ENCODE assay signal across 8 cellular contexts in the genomic region with DNA sequence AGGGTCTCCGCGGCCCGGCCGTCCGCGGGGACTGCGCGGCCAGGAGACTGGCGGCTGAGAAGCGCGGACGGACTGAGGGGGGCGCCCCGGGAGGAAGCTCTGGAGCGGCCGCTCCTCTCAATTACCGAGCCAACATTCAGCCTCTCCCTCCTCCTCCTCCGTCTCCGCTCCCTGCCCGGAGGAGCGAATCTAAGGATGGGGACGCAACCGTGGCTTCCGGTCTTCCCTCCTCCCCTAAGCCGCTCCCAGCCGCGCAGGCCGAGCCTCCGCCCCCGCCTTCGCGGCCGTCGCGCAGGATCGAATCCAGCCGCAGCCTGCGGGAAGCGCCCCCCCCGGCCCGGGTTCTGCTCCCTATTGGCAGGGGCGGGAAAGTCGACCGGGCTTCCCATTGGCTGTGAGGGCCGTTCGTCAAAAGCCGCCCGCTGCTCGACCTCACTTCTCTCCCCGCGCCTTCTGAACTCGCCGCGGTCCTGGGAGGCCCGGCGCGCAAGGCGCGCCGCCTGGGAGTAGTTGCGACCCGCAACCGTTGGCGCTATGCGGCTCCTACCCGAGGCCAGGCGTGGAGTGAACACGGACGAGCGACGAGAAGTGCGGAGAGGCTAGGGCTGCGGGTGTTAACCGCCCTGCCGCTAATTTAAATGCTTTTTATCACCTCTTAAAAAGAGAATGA.
DNase-seq lines count a peak whose midpoint lies in the region; TF ChIP-seq lines count a peak whose summit lies in the region.

A gene (minus strand): TSS at position 197 of the 670 bp plus-strand sequence. CDS start 302 bp downstream, outside the sequence.

- peak within 1 kb of the TSS; percentile 93 for H3K27ac ChIP-seq in substantia nigra (ENCODE audit: low read depth, low read length, poor library complexity, severe bottlenecking)

- peak; percentile 90 for DNase-seq in GDM1 (lab: John Stamatoyannopoulos, UW)
- DNase-seq in HFF-Myc (ENCODE audit: extremely low read depth, low read depth), result peak; percentile 88
- DNase-seq in NCI-H1048 (lab: John Stamatoyannopoulos, UW), result peak; percentile 79
- DNase-seq in SKM-1 (lab: John Stamatoyannopoulos, UW; ENCODE audit: unreplicated experiment), result peak; percentile 82
- peak; percentile 92 for DNase-seq in germinal center (ENCODE audit: low spot score)
- DNase-seq in non-pigmented ciliary epithelial cell (ENCODE audit: low read depth), result peak; percentile 79
- peak; percentile 80 to 98 (median 94) for DNase-seq in substantia nigra (lab: John Stamatoyannopoulos, UW)

- peak within 1 kb of the TSS; percentile 55 for H3K4me3 ChIP-seq in HFF-Myc (replicated peaks; ENCODE audit: low read depth, low read length)

- peaks cover 8% of the 10 kb centered on the region for H3K36me3 Mint-ChIP-seq in activated naive CD4-positive, alpha-beta T cell treated with anti-CD3 and anti-CD28 coated beads, Interleukin-2, amount 50 U/mL, for 24 hours

- H3K27me3 Mint-ChIP-seq in activated naive CD4-positive, alpha-beta T cell treated with anti-CD3 and anti-CD28 coated beads, Interleukin-2, amount 50 U/mL, for 24 hours, result no peaks in the 10 kb centered on the region

- no peak for TF ChIP-seq CTCF in HFF-Myc (IDR thresholded peaks at IDR 0.05; ENCODE audit: low read depth, low read length, missing control alignments)

- peak within 1 kb of the TSS; percentile 94 for H3K4me3 Mint-ChIP-seq in activated naive CD4-positive, alpha-beta T cell treated with anti-CD3 and anti-CD28 coated beads, Interleukin-2, amount 50 U/mL, for 24 hours

- no peaks in the 10 kb centered on the region for H3K9me3 Mint-ChIP-seq in activated naive CD4-positive, alpha-beta T cell treated with anti-CD3 and anti-CD28 coated beads, Interleukin-2, amount 50 U/mL, for 24 hours

- peaks cover 49% of the 10 kb centered on the region for H3K4me1 Mint-ChIP-seq in activated naive CD4-positive, alpha-beta T cell treated with anti-CD3 and anti-CD28 coated beads, Interleukin-2, amount 50 U/mL, for 24 hours

- peak within 1 kb of the TSS; percentile 90 for H3K27ac Mint-ChIP-seq in activated naive CD4-positive, alpha-beta T cell treated with anti-CD3 and anti-CD28 coated beads, Interleukin-2, amount 50 U/mL, for 24 hours

Comparison
In these comparisons a context has a peak if more than half of its experiments do, and no peak if none do; other contexts are left out.
1. Peak in every context shown above with its lines: DNase-seq, H3K4me3 ChIP-seq and H3K27ac ChIP-seq.